Comparison of ENCODE assay signal across 1 cellular context in the genomic region with DNA sequence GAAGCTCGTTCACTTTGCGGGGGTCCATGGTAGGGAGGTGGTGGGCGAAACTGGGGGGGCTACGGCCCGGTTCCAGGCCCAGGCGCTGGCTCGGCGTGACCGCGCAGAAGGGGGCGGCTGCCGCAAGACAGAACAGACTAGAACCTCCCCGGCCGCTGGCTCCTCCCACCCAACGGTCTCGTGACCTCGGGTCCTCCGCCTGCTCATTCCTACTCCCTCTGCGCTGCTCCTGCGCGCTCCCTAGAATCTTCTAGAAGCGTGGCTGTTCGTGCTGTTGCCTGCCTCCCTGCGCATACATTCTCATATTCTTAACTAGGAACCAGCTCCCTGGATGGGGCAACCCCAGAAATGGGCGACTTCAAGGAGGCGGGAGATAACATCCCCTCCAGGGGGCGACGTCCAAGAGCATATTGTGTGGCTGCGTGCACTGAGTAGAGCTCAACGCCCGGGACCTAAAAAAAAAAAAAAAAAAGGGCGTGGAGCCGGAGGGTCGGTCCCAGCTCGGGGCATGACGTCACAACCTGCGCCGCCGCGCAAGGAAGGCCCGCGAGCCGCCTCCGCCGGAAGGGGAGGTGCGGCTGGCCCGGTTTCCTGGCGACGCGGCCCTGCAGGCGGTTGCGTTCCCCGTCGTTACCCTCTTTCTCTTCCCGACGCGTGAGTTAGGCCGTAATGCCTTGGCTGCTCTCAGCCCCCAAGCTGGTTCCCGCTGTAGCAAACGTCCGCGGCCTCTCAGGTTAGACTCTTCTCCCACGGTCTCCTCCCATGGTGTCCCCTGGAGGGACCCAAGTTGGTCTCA.
TF ChIP-seq lines count a peak whose summit lies in the region.

Gene ST13 (minus strand): TSS at position 127 of the 796 bp plus-strand sequence. CDS start 99 bp downstream, at position 28.
Gene XPNPEP3 (plus strand): TSS at position 636 of the 796 bp plus-strand sequence. CDS start 34 bp downstream, at position 670.

TF ChIP-seq in K562, 482 proteins besides CTCF, POLR2A, EP300 and RAD21 (continued from another document and continues in another):
- TF ChIP-seq, protein P1, sequence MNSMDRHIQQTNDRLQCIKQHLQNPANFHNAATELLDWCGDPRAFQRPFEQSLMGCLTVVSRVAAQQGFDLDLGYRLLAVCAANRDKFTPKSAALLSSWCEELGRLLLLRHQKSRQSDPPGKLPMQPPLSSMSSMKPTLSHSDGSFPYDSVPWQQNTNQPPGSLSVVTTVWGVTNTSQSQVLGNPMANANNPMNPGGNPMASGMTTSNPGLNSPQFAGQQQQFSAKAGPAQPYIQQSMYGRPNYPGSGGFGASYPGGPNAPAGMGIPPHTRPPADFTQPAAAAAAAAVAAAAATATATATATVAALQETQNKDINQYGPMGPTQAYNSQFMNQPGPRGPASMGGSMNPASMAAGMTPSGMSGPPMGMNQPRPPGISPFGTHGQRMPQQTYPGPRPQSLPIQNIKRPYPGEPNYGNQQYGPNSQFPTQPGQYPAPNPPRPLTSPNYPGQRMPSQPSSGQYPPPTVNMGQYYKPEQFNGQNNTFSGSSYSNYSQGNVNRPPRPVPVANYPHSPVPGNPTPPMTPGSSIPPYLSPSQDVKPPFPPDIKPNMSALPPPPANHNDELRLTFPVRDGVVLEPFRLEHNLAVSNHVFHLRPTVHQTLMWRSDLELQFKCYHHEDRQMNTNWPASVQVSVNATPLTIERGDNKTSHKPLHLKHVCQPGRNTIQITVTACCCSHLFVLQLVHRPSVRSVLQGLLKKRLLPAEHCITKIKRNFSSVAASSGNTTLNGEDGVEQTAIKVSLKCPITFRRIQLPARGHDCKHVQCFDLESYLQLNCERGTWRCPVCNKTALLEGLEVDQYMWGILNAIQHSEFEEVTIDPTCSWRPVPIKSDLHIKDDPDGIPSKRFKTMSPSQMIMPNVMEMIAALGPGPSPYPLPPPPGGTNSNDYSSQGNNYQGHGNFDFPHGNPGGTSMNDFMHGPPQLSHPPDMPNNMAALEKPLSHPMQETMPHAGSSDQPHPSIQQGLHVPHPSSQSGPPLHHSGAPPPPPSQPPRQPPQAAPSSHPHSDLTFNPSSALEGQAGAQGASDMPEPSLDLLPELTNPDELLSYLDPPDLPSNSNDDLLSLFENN (IDR thresholded peaks at IDR 0.05; ENCODE audit: low read depth in 2 of 2, low read length in 2 of 2), result no peak
- TF ChIP-seq, protein P2, sequence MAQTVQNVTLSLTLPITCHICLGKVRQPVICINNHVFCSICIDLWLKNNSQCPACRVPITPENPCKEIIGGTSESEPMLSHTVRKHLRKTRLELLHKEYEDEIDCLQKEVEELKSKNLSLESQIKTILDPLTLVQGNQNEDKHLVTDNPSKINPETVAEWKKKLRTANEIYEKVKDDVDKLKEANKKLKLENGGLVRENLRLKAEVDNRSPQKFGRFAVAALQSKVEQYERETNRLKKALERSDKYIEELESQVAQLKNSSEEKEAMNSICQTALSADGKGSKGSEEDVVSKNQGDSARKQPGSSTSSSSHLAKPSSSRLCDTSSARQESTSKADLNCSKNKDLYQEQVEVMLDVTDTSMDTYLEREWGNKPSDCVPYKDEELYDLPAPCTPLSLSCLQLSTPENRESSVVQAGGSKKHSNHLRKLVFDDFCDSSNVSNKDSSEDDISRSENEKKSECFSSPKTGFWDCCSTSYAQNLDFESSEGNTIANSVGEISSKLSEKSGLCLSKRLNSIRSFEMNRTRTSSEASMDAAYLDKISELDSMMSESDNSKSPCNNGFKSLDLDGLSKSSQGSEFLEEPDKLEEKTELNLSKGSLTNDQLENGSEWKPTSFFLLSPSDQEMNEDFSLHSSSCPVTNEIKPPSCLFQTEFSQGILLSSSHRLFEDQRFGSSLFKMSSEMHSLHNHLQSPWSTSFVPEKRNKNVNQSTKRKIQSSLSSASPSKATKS (CRISPR knock-in tag; IDR thresholded peaks at IDR 0.05), result no peak
- peak; percentile 63 for TF ChIP-seq SUPT5H (IDR thresholded peaks at IDR 0.05)
- peak; percentile 14 for TF ChIP-seq EGR1 (conservative IDR thresholded peaks at IDR 0.05)
- TF ChIP-seq RBM14 (IDR thresholded peaks at IDR 0.05; ENCODE audit: borderline replicate concordance, insufficient read depth, low read depth, low read length), result no peak
- TF ChIP-seq ARID3A (IDR thresholded peaks at IDR 0.05; ENCODE audit: borderline replicate concordance, low read depth, low read length), result no peak
- no peak for TF ChIP-seq SMARCE1 (IDR thresholded peaks at IDR 0.05)
- TF ChIP-seq PTRF (tag; IDR thresholded peaks at IDR 0.05), result no peak
- TF ChIP-seq SETDB1 (IDR thresholded peaks at IDR 0.05; ENCODE audit: low read length), result no peak
- no peak for TF ChIP-seq ZFP91 (CRISPR knock-in tag; IDR thresholded peaks at IDR 0.05)
- TF ChIP-seq, protein P3, sequence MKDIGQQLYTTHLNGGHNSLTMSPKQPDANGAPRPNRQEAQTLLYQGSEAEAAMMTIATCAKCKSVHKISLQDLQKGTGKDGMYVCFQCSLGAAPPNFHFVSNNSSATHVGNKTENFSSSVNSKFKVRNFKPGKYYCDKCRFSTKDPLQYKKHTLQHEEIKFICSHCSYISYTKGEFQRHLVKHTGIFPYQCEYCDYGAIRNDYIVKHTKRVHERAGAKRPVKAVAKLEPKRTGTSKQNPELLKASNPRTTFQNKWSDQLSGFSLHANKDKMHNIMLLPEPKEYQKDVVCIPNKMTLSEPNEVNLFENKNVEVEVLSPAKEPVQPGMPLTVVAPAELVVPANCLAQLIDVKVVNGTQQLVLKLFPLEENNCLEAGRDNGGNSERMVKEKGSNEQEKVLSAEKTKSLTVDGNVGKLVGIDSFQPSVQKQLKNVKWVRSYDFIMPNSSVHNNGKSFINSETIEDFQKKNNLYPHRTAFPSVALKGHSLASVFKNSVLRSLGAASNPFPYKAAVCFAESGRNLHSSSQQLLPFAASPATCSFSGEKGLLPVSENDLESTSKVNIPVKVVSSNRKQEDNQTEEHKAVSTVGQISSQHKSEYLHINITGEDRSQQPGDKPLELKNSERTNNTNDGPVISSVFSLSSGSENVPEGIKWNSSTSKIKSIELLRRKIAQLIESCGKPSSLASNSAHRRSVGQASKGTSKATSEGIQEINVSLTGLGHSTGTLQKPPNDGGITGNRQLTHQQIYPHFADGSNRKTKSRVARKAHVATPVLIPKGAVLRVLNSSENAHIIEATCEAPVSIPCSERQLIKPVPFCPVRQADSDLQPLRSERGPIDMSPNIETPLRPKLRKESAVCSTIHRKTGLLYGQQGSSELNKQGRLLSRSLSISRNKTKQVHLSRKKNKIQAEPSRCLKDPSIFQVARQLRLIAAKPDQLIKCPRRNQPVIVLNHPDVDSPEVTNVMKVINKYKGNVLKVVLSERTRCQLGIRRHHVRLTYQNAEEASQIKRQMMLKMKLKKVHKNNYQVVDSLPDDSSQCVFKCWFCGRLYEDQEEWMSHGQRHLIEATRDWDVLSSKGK (CRISPR knock-in tag; IDR thresholded peaks at IDR 0.05), result no peak
- no peak for TF ChIP-seq ESRRB (CRISPR knock-in tag; IDR thresholded peaks at IDR 0.05; ENCODE audit: borderline replicate concordance)
- TF ChIP-seq GATAD2A (IDR thresholded peaks at IDR 0.05), result no peak
- no peak for TF ChIP-seq KLF16 (IDR thresholded peaks at IDR 0.05)
- TF ChIP-seq, protein P4, sequence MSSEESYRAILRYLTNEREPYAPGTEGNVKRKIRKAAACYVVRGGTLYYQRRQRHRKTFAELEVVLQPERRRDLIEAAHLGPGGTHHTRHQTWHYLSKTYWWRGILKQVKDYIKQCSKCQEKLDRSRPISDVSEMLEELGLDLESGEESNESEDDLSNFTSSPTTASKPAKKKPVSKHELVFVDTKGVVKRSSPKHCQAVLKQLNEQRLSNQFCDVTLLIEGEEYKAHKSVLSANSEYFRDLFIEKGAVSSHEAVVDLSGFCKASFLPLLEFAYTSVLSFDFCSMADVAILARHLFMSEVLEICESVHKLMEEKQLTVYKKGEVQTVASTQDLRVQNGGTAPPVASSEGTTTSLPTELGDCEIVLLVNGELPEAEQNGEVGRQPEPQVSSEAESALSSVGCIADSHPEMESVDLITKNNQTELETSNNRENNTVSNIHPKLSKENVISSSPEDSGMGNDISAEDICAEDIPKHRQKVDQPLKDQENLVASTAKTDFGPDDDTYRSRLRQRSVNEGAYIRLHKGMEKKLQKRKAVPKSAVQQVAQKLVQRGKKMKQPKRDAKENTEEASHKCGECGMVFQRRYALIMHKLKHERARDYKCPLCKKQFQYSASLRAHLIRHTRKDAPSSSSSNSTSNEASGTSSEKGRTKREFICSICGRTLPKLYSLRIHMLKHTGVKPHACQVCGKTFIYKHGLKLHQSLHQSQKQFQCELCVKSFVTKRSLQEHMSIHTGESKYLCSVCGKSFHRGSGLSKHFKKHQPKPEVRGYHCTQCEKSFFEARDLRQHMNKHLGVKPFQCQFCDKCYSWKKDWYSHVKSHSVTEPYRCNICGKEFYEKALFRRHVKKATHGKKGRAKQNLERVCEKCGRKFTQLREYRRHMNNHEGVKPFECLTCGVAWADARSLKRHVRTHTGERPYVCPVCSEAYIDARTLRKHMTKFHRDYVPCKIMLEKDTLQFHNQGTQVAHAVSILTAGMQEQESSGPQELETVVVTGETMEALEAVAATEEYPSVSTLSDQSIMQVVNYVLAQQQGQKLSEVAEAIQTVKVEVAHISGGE (CRISPR knock-in tag; IDR thresholded peaks at IDR 0.05), result peak in 2 of 3 experiments; percentile 59 to 93; a peak in 5 of 6 replicates
- TF ChIP-seq MEIS2 (IDR thresholded peaks at IDR 0.05; ENCODE audit: partially characterized antibody), result no peak
- TF ChIP-seq, protein P5, sequence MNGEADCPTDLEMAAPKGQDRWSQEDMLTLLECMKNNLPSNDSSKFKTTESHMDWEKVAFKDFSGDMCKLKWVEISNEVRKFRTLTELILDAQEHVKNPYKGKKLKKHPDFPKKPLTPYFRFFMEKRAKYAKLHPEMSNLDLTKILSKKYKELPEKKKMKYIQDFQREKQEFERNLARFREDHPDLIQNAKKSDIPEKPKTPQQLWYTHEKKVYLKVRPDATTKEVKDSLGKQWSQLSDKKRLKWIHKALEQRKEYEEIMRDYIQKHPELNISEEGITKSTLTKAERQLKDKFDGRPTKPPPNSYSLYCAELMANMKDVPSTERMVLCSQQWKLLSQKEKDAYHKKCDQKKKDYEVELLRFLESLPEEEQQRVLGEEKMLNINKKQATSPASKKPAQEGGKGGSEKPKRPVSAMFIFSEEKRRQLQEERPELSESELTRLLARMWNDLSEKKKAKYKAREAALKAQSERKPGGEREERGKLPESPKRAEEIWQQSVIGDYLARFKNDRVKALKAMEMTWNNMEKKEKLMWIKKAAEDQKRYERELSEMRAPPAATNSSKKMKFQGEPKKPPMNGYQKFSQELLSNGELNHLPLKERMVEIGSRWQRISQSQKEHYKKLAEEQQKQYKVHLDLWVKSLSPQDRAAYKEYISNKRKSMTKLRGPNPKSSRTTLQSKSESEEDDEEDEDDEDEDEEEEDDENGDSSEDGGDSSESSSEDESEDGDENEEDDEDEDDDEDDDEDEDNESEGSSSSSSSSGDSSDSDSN (IDR thresholded peaks at IDR 0.05; ENCODE audit: borderline replicate concordance in 1 of 2, low read depth in 2 of 2, low read length in 2 of 2), result no peak
- no peak for TF ChIP-seq IRF2 (CRISPR knock-in tag; IDR thresholded peaks at IDR 0.05)
- TF ChIP-seq RBM15 (IDR thresholded peaks at IDR 0.05; ENCODE audit: insufficient read depth, low read length), result no peak
- TF ChIP-seq XRCC5 (IDR thresholded peaks at IDR 0.05; ENCODE audit: low read depth, low read length), result 0 out of 2 replicates have a peak, but pooled peaks have one; percentile 32
- TF ChIP-seq MTA1 (IDR thresholded peaks at IDR 0.05; ENCODE audit: borderline replicate concordance), result peak; percentile 96
- TF ChIP-seq POU5F1 (IDR thresholded peaks at IDR 0.05; ENCODE audit: borderline replicate concordance, low read depth, low read length, partially characterized antibody), result no peak
